In the genomic region with DNA sequence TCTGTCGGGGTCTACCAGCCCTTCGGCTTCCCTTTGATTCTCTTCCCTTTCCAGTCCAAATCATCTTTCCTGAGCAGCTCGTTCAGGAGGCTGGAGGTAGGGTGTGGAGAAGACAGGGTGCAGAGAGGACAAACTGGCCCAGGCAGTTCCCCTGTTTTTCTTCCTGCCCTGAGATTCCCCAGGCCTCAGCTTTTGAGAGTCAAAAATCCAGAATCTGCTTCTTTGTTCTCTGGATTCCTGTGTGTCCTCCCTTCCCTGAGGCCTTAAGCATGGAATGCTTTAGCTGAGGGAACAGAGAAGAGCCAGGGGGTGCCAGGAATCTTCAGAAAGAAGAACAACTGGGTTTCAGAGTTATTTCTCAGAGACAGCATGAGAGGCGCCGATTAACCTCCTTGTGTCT, we compare ENCODE assay signal across 30 cellular contexts. TPM values are rescaled to one million over a fixed set of nuclear protein-coding genes. Genes with fewer than 3 reads are reported as not detected.
A peak's percentile ranks its signal among the peaks of the same experiment; 100 is the strongest.
DNase-seq lines count a peak whose midpoint lies in the region; ATAC-seq, FAIRE-seq and TF ChIP-seq lines count a peak whose summit lies in the region.
"Had no signal": no experiment of that assay in that cellular context is flagged by ENCODE, and none has a peak within 500 bp of the region (broad histone marks: within the 10 kb centered on the region; RNA-seq: fewer than 3 reads in every experiment).

No MANE protein-coding gene starts in this region.

- no peak overlapping the region for H3K4me3 Mint-ChIP-seq in chondrocyte (ENCODE audit: unreplicated experiment)
- H3K4me3 Mint-ChIP-seq: activated naive CD4-positive, alpha-beta T cell treated with anti-CD3 and anti-CD28 coated beads, Interleukin-2, amount 50 U/mL, for 24 hours; stimulated activated naive CD8-positive, alpha-beta T cell treated with anti-CD3 and anti-CD28 coated beads, Interleukin-15, Interleukin-2, amounts not matched to agents 100 ng/mL and 50 ng/mL, for 24 hours had no signal

- H3K27me3 Mint-ChIP-seq in chondrocyte (ENCODE audit: low read depth): no peaks in the 10 kb centered on the region
- H3K27me3 Mint-ChIP-seq: stimulated activated naive CD8-positive, alpha-beta T cell treated with anti-CD3 and anti-CD28 coated beads, Interleukin-15, Interleukin-2, amounts not matched to agents 100 ng/mL and 50 ng/mL, for 24 hours had no signal

- TF ChIP-seq RAD21 in HepG2 (CRISPR knock-in tag; IDR thresholded peaks at IDR 0.05): no peak

- POLR2A ChIA-PET in AG04450 (lab: Yijun Ruan, JAX): interaction anchor here (0.6 to 1.8 kb wide), 2 partner anchors 11 to 18 kb away, joined by 3 to 9 read pairs; no protein-coding TSS in a partner anchor
- POLR2A ChIA-PET in OCI-LY7 (lab: Charles Lee): interaction anchor here (1.0 kb wide), 1 partner anchor 30 kb away, joined by 3 read pairs; no protein-coding TSS in a partner anchor
- POLR2A ChIA-PET in HepG2 (lab: Yijun Ruan, JAX): no interaction called here

- H3K4me2 ChIP-seq in OCI-LY7 (ENCODE audit: low read length) (no peak overlapping the region), HepG2 (ENCODE audit: low read depth, low read length) (no peak overlapping the region)
- H3K4me2 ChIP-seq: BLaER1 had no signal

- H4K20me1 ChIP-seq in OCI-LY7 (ENCODE audit: insufficient read depth, low read length): no peaks in the 10 kb centered on the region
- H4K20me1 ChIP-seq in HepG2 (ENCODE audit: insufficient read depth, low read length): no peaks in the 10 kb centered on the region
- H4K20me1 ChIP-seq: BLaER1 had no signal

- TF ChIP-seq CTCF in AG04450 (IDR thresholded peaks at IDR 0.05; ENCODE audit: low read depth, low read length): no peak
- peak; percentile 20 for TF ChIP-seq CTCF in chondrocyte (IDR thresholded peaks at IDR 0.05)
- no peak for TF ChIP-seq CTCF in OCI-LY7 (conservative IDR thresholded peaks at IDR 0.05; ENCODE audit: low read length)
- no peak for TF ChIP-seq CTCF in HepG2 (CRISPR knock-in tag; IDR thresholded peaks at IDR 0.05)

- H2AFZ ChIP-seq in OCI-LY7 (ENCODE audit: low read length) (no peak overlapping the region), HepG2 (ENCODE audit: low read length) (no peak overlapping the region)

- H3K79me2 ChIP-seq in OCI-LY7 (ENCODE audit: insufficient read depth, low read depth, low read length): no peaks in the 10 kb centered on the region
- no peaks in the 10 kb centered on the region for H3K79me2 ChIP-seq in HepG2 (ENCODE audit: insufficient read depth, low read length)

- intact Hi-C loops in OCI-LY7 (cut with micrococcal nuclease; ENCODE audit: unreplicated experiment): no loop called here
- intact Hi-C loops in HepG2 (cut with micrococcal nuclease; ENCODE audit: unreplicated experiment): no loop called here

- no peak for FAIRE-seq in HepG2 (lab: Jason Lieb, UNC)
- FAIRE-seq: G401.6, H54 had no signal

- H3K9me3 ChIP-seq in AG04450 (ENCODE audit: control insufficient read depth, insufficient read depth, low read length) (no peaks in the 10 kb centered on the region), HUES48 (ENCODE audit: control insufficient read depth, insufficient read depth, low read length) (no peaks in the 10 kb centered on the region), mesodermal cell (ENCODE audit: control insufficient read depth, low read length) (no peaks in the 10 kb centered on the region), OCI-LY7 (ENCODE audit: low read length) (no peaks in the 10 kb centered on the region), HepG2 (ENCODE audit: low read length) (no peaks in the 10 kb centered on the region)
- H3K9me3 ChIP-seq: ascending aorta, BLaER1, gastroesophageal sphincter, left lung, spleen, tibial nerve had no signal

- CTCF ChIA-PET in AG04450 (lab: Charles Lee) (interaction anchor here (0.7 to 1.0 kb wide), 2 partner anchors 59 to 101 kb away, joined by 3 read pairs; no protein-coding TSS in a partner anchor), OCI-LY7 (lab: Charles Lee; ENCODE audit: unreplicated experiment) (no interaction called here), HepG2 (lab: Yijun Ruan, JAX; ENCODE audit: low intra/inter-chr PET ratio, low total read pairs) (no interaction called here)

- no peak overlapping the region for H3K4me3 ChIP-seq in AG04450 (ENCODE audit: low read depth, low read length)
- no peak overlapping the region for H3K4me3 ChIP-seq in HUES48 (ENCODE audit: low read depth, low read length)
- H3K4me3 ChIP-seq in mesodermal cell (ENCODE audit: extremely low read depth, insufficient read depth, low read length, poor library complexity, severe bottlenecking): no peak overlapping the region
- H3K4me3 ChIP-seq in OCI-LY7 (ENCODE audit: low read depth, low read length, poor library complexity, severe bottlenecking): no peak overlapping the region
- no peak overlapping the region for H3K4me3 ChIP-seq in HepG2 (replicated peaks in 1 of 3; ENCODE audit: insufficient read depth in 1 of 3, low read depth in 2 of 3, low read length in 3 of 3)
- H3K4me3 ChIP-seq: ascending aorta, BLaER1, gastroesophageal sphincter, left lung, spleen, tibial nerve had no signal

- no peaks in the 10 kb centered on the region for H3K9me3 Mint-ChIP-seq in chondrocyte (ENCODE audit: low read depth)
- H3K9me3 Mint-ChIP-seq: activated naive CD4-positive, alpha-beta T cell treated with anti-CD3 and anti-CD28 coated beads, Interleukin-2, amount 50 U/mL, for 24 hours; stimulated activated naive CD8-positive, alpha-beta T cell treated with anti-CD3 and anti-CD28 coated beads, Interleukin-15, Interleukin-2, amounts not matched to agents 100 ng/mL and 50 ng/mL, for 24 hours had no signal

- peaks cover 33% of the 10 kb centered on the region for H3K4me1 ChIP-seq in HUES48 (ENCODE audit: control insufficient read depth, insufficient read depth, low read length)
- peaks cover 16% of the 10 kb centered on the region for H3K4me1 ChIP-seq in mesodermal cell (ENCODE audit: control insufficient read depth, insufficient read depth, low read length, poor library complexity, severe bottlenecking)
- H3K4me1 ChIP-seq in OCI-LY7 (ENCODE audit: insufficient read depth, low read length, poor library complexity, severe bottlenecking): no peaks in the 10 kb centered on the region
- H3K4me1 ChIP-seq in HepG2 (ENCODE audit: insufficient read depth, low read length): no peaks in the 10 kb centered on the region
- H3K4me1 ChIP-seq: ascending aorta, BLaER1, left lung, tibial nerve had no signal

- ATAC-seq in HG02981 (IDR thresholded peaks at IDR 0.05; ENCODE audit: unreplicated experiment): no peak
- ATAC-seq in HepG2: no peak
- no peak for ATAC-seq in GM21737 (IDR thresholded peaks at IDR 0.05; ENCODE audit: unreplicated experiment)
- ATAC-seq: esophagus mucosa, left lung had no signal

- H3K36me3 ChIP-seq in HUES48 (ENCODE audit: control insufficient read depth, insufficient read depth, low read length) (no peaks in the 10 kb centered on the region), mesodermal cell (ENCODE audit: control insufficient read depth, insufficient read depth, low read length) (no peaks in the 10 kb centered on the region), OCI-LY7 (ENCODE audit: insufficient read depth, low read length) (no peaks in the 10 kb centered on the region), HepG2 (replicated peaks in 1 of 2; ENCODE audit: control insufficient read depth in 1 of 2, insufficient read depth in 2 of 2, low read length in 2 of 2) (no peaks in the 10 kb centered on the region)
- H3K36me3 ChIP-seq: ascending aorta, BLaER1, gastroesophageal sphincter, left lung, spleen, tibial nerve had no signal

- no peaks in the 10 kb centered on the region for H3K36me3 Mint-ChIP-seq in chondrocyte (ENCODE audit: low read depth)
- H3K36me3 Mint-ChIP-seq: activated naive CD4-positive, alpha-beta T cell treated with anti-CD3 and anti-CD28 coated beads, Interleukin-2, amount 50 U/mL, for 24 hours had no signal

- no TSS peak for BruUV-seq in OCI-LY7 (replicated peaks; lab: Mats Ljungman, UMichigan)
- BruUV-seq in HepG2 (replicated peaks; lab: Mats Ljungman, UMichigan): no TSS peak

- TF ChIP-seq EP300 in HepG2 (IDR thresholded peaks at IDR 0.05; ENCODE audit: low read depth in 2 of 2, low read length in 2 of 2) (no peak), HepG2 (CRISPR knock-in tag; IDR thresholded peaks at IDR 0.05; ENCODE audit: borderline replicate concordance) (no peak)

- WGBS in mesodermal cell (ENCODE audit: insufficient coverage in 2 of 2), 2 experiments: 78 to 80% methylated on average over 1 to 3 of the region's 5 CpGs
- 50% methylated on average over 3 of the region's 5 CpGs for WGBS in HepG2 (ENCODE audit: low lambda C conversion rate)

- H3K9ac ChIP-seq in HUES48 (ENCODE audit: low read depth, low read length) (peak overlapping the region; percentile 56; the same call in 1 of the 2 replicates), HepG2 (ENCODE audit: insufficient read depth, low read depth, low read length) (no peak overlapping the region)
- H3K9ac ChIP-seq: BLaER1 had no signal

- no peaks in the 10 kb centered on the region for H3K9me2 ChIP-seq in OCI-LY7 (ENCODE audit: insufficient read depth, low read length)

- DNase-seq in AG04450 (ENCODE audit: low read depth, low spot score) (no peak), chondrocyte (ENCODE audit: low spot score) (no peak), OCI-LY7 (ENCODE audit: low spot score) (no peak), HepG2 (ENCODE audit: low spot score) (no peak)
- DNase-seq: activated T-cell treated with anti-CD3 and anti-CD28 coated beads, Interleukin-2, amount 50 U/mL, for 48 hours; Calu3; effector CD8-positive, alpha-beta T cell; left lung; NCI-H1105 treated with DMSO at 0.1 percent for 48 hours; NCI-H510A treated with DMSO at 0.1 percent for 48 hours; spleen; stimulated activated CD4-positive, alpha-beta T cell treated with anti-CD3 and anti-CD28 coated beads, Interleukin-4, amount 100 ng/mL, for 24 hours had no signal

- H3K27ac ChIP-seq in AG04450 (ENCODE audit: low read depth, low read length) (peak overlapping the region; percentile 68), HUES48 (ENCODE audit: low read depth, low read length) (peak overlapping the region; percentile 92), mesodermal cell (ENCODE audit: low read depth, low read length, severe bottlenecking) (peak overlapping the region; percentile 92), OCI-LY7 (ENCODE audit: low read depth, low read length, poor library complexity, severe bottlenecking) (no peak overlapping the region), HepG2 (ENCODE audit: extremely low read length, insufficient read depth, low read length) (no peak overlapping the region)
- H3K27ac ChIP-seq: ascending aorta, BLaER1, left lung, spleen, tibial nerve had no signal

- H3K27ac Mint-ChIP-seq in chondrocyte (ENCODE audit: unreplicated experiment): peak overlapping the region; percentile 79
- H3K27ac Mint-ChIP-seq: activated naive CD4-positive, alpha-beta T cell treated with anti-CD3 and anti-CD28 coated beads, Interleukin-2, amount 50 U/mL, for 24 hours; stimulated activated naive CD8-positive, alpha-beta T cell treated with anti-CD3 and anti-CD28 coated beads, Interleukin-15, Interleukin-2, amounts not matched to agents 100 ng/mL and 50 ng/mL, for 24 hours had no signal

- peaks cover 54% of the 10 kb centered on the region for H3K4me1 Mint-ChIP-seq in chondrocyte (ENCODE audit: low read depth)
- H3K4me1 Mint-ChIP-seq: activated naive CD4-positive, alpha-beta T cell treated with anti-CD3 and anti-CD28 coated beads, Interleukin-2, amount 50 U/mL, for 24 hours had no signal

- no peak for TF ChIP-seq POLR2A in HepG2 (IDR thresholded peaks at IDR 0.05; ENCODE audit: insufficient read depth in 1 of 2, low read depth in 2 of 2, low read length in 2 of 2)

- H3K27me3 ChIP-seq in AG04450 (ENCODE audit: control insufficient read depth, insufficient read depth, low read length) (no peaks in the 10 kb centered on the region), HUES48 (ENCODE audit: control insufficient read depth, insufficient read depth, low read length) (no peaks in the 10 kb centered on the region), HepG2 (ENCODE audit: control insufficient read depth in 1 of 2, insufficient read depth in 2 of 2, low read length in 2 of 2) (peaks cover 1 to 5% of the 10 kb centered on the region in 2 experiments; a peak in 1 of 5 replicates)
- H3K27me3 ChIP-seq: ascending aorta, BLaER1, gastroesophageal sphincter, left lung, spleen, tibial nerve had no signal

- in situ Hi-C loops in HepG2 (cut with HindIII; ENCODE audit: extremely low pct_ligation_motif_present, low pct_unique_long_range_greater_than_20kb): no loop called here

RNA-seq across cellular contexts. Expression of a gene that starts 26.7 kb away (rescaled TPM):
- polyA plus RNA-seq in AG04450 (2011; rRNA removed) (not detected in 2 replicates), HepG2 (2011; rRNA removed) (not detected in 2 replicates)
- polyA minus RNA-seq in AG04450 (2011; rRNA and poly(A)+ RNA removed): not detected in 2 replicates
- total RNA-seq in chondrocyte (not detected in 3 replicates), OCI-LY7 (2022) (not detected in 2 replicates), HepG2 (2016; rRNA removed; fragmentation: Illumina TruSeq; extraction: Trizol) (not detected in 2 replicates)
- polyA plus RNA-seq in mesodermal cell (2013, experiment 1 of 2): not detected
- not detected for polyA plus RNA-seq in mesodermal cell (2013, experiment 2 of 2)
- not detected in 2 replicates for total RNA-seq in OCI-LY7 (2014; rRNA removed; shearing (Covaris generic))
- not detected in 2 replicates for total RNA-seq in HepG2 (2016; cell fraction: cytosol; rRNA removed; fragmentation: Illumina TruSeq; extraction: Trizol; ENCODE audit: low read depth)
- total RNA-seq in HepG2 (2016; cell fraction: insoluble cytoplasmic fraction; rRNA removed; fragmentation: Illumina TruSeq; extraction: Trizol): not detected in 2 replicates
- not detected in 2 replicates for total RNA-seq in HepG2 (2016; cell fraction: membrane; rRNA removed; fragmentation: Illumina TruSeq; extraction: Trizol)
- not detected in 2 replicates for total RNA-seq in HepG2 (2016; cell fraction: nucleus; rRNA removed; fragmentation: Illumina TruSeq; extraction: Trizol)
- not detected in 2 replicates for polyA plus RNA-seq in HepG2 (2011; cell fraction: cytosol; rRNA removed)
- not detected in 2 replicates for polyA plus RNA-seq in HepG2 (2011; cell fraction: nucleus; rRNA removed)
- polyA plus RNA-seq in HepG2 (2012): not detected in 2 replicates
- polyA plus RNA-seq in HepG2 (2016; cell fraction: cytosol; fragmentation: Illumina TruSeq; extraction: Trizol; ENCODE audit: low read depth): not detected in 2 replicates
- polyA plus RNA-seq in HepG2 (2016; cell fraction: insoluble cytoplasmic fraction; fragmentation: Illumina TruSeq; extraction: Trizol; ENCODE audit: low read depth): not detected in 2 replicates
- not detected in 2 replicates for polyA plus RNA-seq in HepG2 (2016; cell fraction: membrane; fragmentation: Illumina TruSeq; extraction: Trizol; ENCODE audit: low read depth)
- polyA plus RNA-seq in HepG2 (2016; cell fraction: nucleus; fragmentation: Illumina TruSeq; extraction: Trizol; ENCODE audit: insufficient read depth, low read depth): not detected in 2 replicates
- not detected in 2 replicates for polyA minus RNA-seq in HepG2 (2011; rRNA and poly(A)+ RNA removed; ENCODE audit: low replicate concordance)
- polyA minus RNA-seq in HepG2 (2011; cell fraction: cytosol; rRNA and poly(A)+ RNA removed): not detected in 2 replicates
- not detected in 2 replicates for polyA minus RNA-seq in HepG2 (2011; cell fraction: nucleus; rRNA and poly(A)+ RNA removed)
- total RNA-seq: A172; activated CD8-positive, alpha-beta memory T cell treated with anti-CD3 and anti-CD28 coated beads for 36 hours; ascending aorta; Calu3; cerebellum; esophagus mucosa; gastroesophageal sphincter; HT1080; left lung; mucosa of gallbladder; tibial nerve had no signal

Comparison
In these comparisons a context has a peak if more than half of its experiments do, and no peak if none do; other contexts are left out.
1. H3K27ac ChIP-seq: peak in AG04450 (single experiment), HUES48 (single experiment) and mesodermal cell (single experiment); none in OCI-LY7 (single experiment) and HepG2 (single experiment).